13 cellular contexts compared by ENCODE assay signal in the genomic region with DNA sequence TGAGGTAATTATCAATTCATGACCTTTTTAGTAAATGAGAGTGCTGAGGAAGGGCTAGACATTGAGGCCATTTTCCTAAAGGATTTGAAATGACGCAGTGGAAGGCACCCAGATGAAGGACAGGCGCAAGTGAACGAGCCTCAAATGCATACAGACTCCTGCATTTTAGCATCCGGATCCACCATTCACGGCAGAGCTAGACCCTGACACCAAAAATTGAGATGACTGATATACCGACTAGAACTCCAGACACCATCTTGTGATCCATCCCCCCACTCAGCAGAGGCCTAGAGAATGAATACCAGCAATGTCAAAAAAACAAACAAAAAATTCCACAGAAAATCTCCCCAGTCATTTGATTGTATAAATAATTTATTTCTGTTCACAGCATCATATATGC. TPM values are rescaled to one million over a fixed set of nuclear protein-coding genes. Genes with fewer than 3 reads are reported as not detected.
DNase-seq lines count a peak whose midpoint lies in the region; ATAC-seq and TF ChIP-seq lines count a peak whose summit lies in the region.
"Had no signal": no experiment of that assay in that cellular context is flagged by ENCODE, and none has a peak within 500 bp of the region (broad histone marks: within the 10 kb centered on the region; RNA-seq: fewer than 3 reads in every experiment).

No MANE protein-coding gene starts in this region.

- H4K20me1 ChIP-seq in mammary epithelial cell (ENCODE audit: insufficient read depth, low read length): no peaks in the 10 kb centered on the region

- H3K79me2 ChIP-seq in mammary epithelial cell (ENCODE audit: insufficient read depth, low read length): peaks cover 67% of the 10 kb centered on the region

- DNase-seq in AG10803 (ENCODE audit: low read depth) (no peak), mammary epithelial cell (no peak), naive B cell (no peak), GDM1 (lab: John Stamatoyannopoulos, UW) (no peak), right lobe of liver (no peak)
- DNase-seq: activated CD4-positive, CD25-positive, alpha-beta regulatory T cell treated with anti-CD3 and anti-CD28 coated beads, Interleukin-2, amount 50 U/mL, for 72 hours; GM23248; NCI-H1105; OCI-M1; posterior cingulate gyrus had no signal

- intact Hi-C loops in mammary epithelial cell (cut with micrococcal nuclease): loop anchor here (5.0 to 10.0 kb wide), 2 partner anchors 128 to 290 kb away; no protein-coding TSS in a partner anchor
- intact Hi-C loops in right lobe of liver (cut with DNase I): no loop called here

- H3K36me3 Mint-ChIP-seq in IgD-negative memory B cell: peaks cover 2% of the 10 kb centered on the region
- peaks cover 19 to 22% of the 10 kb centered on the region in 2 donors for H3K36me3 Mint-ChIP-seq in naive B cell

- H3K27ac Mint-ChIP-seq in IgD-negative memory B cell: peak overlapping the region in 2 of 3 donors; percentile 52 to 79
- peak overlapping the region in 2 of 6 donors; percentile 39 to 45 for H3K27ac Mint-ChIP-seq in naive B cell

- H3K27me3 Mint-ChIP-seq in IgD-negative memory B cell (no peaks in the 10 kb centered on the region), naive B cell (no peaks in the 10 kb centered on the region)

- in situ Hi-C loops in mammary epithelial cell (cut with MboI; ENCODE audit: low sequenced_read_pairs in 2 of 2): loop anchor here in 1 of 2 donors (25.0 kb wide), 1 partner anchor 230 kb away; no protein-coding TSS in a partner anchor

- BruUV-seq in mammary epithelial cell (replicated peaks; lab: Mats Ljungman, UMichigan): no TSS peak

- H3K36me3 ChIP-seq in mammary epithelial cell (ENCODE audit: insufficient read depth, low read length): peaks cover 20% of the 10 kb centered on the region
- no peaks in the 10 kb centered on the region for H3K36me3 ChIP-seq in right lobe of liver

- no peaks in the 10 kb centered on the region for H3K9me3 ChIP-seq in mammary epithelial cell (replicated peaks; ENCODE audit: insufficient read depth, low read length)
- H3K9me3 ChIP-seq in right lobe of liver: no peaks in the 10 kb centered on the region

- H3K27me3 ChIP-seq in mammary epithelial cell (ENCODE audit: insufficient read depth, low read length) (no peaks in the 10 kb centered on the region), right lobe of liver (no peaks in the 10 kb centered on the region)

- no peak for TF ChIP-seq POLR2A in right lobe of liver (IDR thresholded peaks at IDR 0.05)

- H3K4me3 Mint-ChIP-seq in IgD-negative memory B cell (peak overlapping the region; percentile 86 to 99 (median 98)), naive B cell (peak overlapping the region; percentile 78 to 98 (median 90))

- peak overlapping the region; percentile 96 for H3K4me2 ChIP-seq in mammary epithelial cell (ENCODE audit: insufficient read depth, low read depth, low read length)

- peak overlapping the region; percentile 97 for H3K4me3 ChIP-seq in AG10803 (ENCODE audit: low read length)
- peak overlapping the region; percentile 86 to 99 (median 97) for H3K4me3 ChIP-seq in mammary epithelial cell (replicated peaks in 1 of 3; ENCODE audit: insufficient read depth in 1 of 3, low read depth in 2 of 3, low read length in 3 of 3)
- no peak overlapping the region for H3K4me3 ChIP-seq in right lobe of liver
- H3K4me3 ChIP-seq: GM23248 had no signal

- H3K4me1 Mint-ChIP-seq in IgD-negative memory B cell (peaks cover 45 to 56% (median 53%) of the 10 kb centered on the region in 3 donors), naive B cell (peaks cover 56 to 73% (median 62%) of the 10 kb centered on the region in 3 donors)

- WGBS in mammary epithelial cell (ENCODE audit: low coverage, missing lambda C conversion rate): 17% methylated on average over 6 of the region's 6 CpGs
- 81% methylated on average over 6 of the region's 6 CpGs for WGBS in right lobe of liver (ENCODE audit: insufficient coverage, low coverage, low lambda C conversion rate, missing lambda C conversion rate)

- H3K4me1 ChIP-seq in mammary epithelial cell (ENCODE audit: insufficient read depth, low read length) (peaks cover 22% of the 10 kb centered on the region), right lobe of liver (peaks cover 0 to 12% (median under 1%) of the 10 kb centered on the region in 4 donors)

- H3K9ac ChIP-seq in mammary epithelial cell (ENCODE audit: insufficient read depth, low read length): peak overlapping the region; percentile 96
- H3K9ac ChIP-seq: GM23248 had no signal

- H2AFZ ChIP-seq in mammary epithelial cell (ENCODE audit: low read depth, low read length): no peak overlapping the region
- H2AFZ ChIP-seq: GM23248 had no signal

- dilution Hi-C loops in mammary epithelial cell (cut with HindIII; ENCODE audit: low sequenced_read_pairs): no loop called here

- H3K9me3 Mint-ChIP-seq in IgD-negative memory B cell (no peaks in the 10 kb centered on the region), naive B cell (no peaks in the 10 kb centered on the region)

- TF ChIP-seq CTCF in AG10803 (conservative IDR thresholded peaks at IDR 0.05; ENCODE audit: low read length) (no peak), mammary epithelial cell (conservative IDR thresholded peaks at IDR 0.05 in 1 of 2, IDR thresholded peaks at IDR 0.05 in 1 of 2; ENCODE audit: extremely low read depth in 1 of 2, insufficient read depth in 1 of 2, low read depth in 1 of 2, low read length in 2 of 2) (no peak), right lobe of liver (IDR thresholded peaks at IDR 0.05) (no peak)

- CTCF ChIA-PET in mammary epithelial cell (lab: Charles Lee; ENCODE audit: low non-redundant PET): no interaction called here

- ATAC-seq in naive B cell (ENCODE audit: low read depth in 2 of 2): no peak
- no peak for ATAC-seq in GM21423 (IDR thresholded peaks at IDR 0.05; ENCODE audit: unreplicated experiment)
- ATAC-seq in GM21737 (IDR thresholded peaks at IDR 0.05; ENCODE audit: unreplicated experiment): no peak
- no peak for ATAC-seq in right lobe of liver

- peak overlapping the region; percentile 92 for H3K27ac ChIP-seq in mammary epithelial cell (ENCODE audit: insufficient read depth, low read depth, low read length)
- peak overlapping the region in 1 of 3 donors; percentile 5 for H3K27ac ChIP-seq in right lobe of liver
- H3K27ac ChIP-seq: GM23248 had no signal

RNA-seq across cellular contexts. Expression of a gene that starts 4.2 kb away (rescaled TPM):
- polyA plus RNA-seq in IgD-negative memory B cell: 20.6 TPM
- 10 to 100 TPM; 94.2 to 98.9 TPM for total RNA-seq in mammary epithelial cell
- 64.9 TPM for polyA plus RNA-seq in mammary epithelial cell
- 59.3 TPM for polyA minus RNA-seq in mammary epithelial cell
- 10 to 100 TPM; 18.2 to 37.1 (median 28.5) TPM for polyA plus RNA-seq in naive B cell (ENCODE audit: low read depth in 6 of 6)
- total RNA-seq in right lobe of liver: 1 to 10 TPM; 1.4 to 9.4 (median 2.5) TPM

Comparison
In these comparisons a context has a peak if more than half of its experiments do, and no peak if none do; other contexts are left out.
1. H3K4me3 ChIP-seq: peak in AG10803 (single experiment) and mammary epithelial cell (3 of 3); none in right lobe of liver (0 of 3).